9 cellular contexts compared by ENCODE assay signal in the genomic region with DNA sequence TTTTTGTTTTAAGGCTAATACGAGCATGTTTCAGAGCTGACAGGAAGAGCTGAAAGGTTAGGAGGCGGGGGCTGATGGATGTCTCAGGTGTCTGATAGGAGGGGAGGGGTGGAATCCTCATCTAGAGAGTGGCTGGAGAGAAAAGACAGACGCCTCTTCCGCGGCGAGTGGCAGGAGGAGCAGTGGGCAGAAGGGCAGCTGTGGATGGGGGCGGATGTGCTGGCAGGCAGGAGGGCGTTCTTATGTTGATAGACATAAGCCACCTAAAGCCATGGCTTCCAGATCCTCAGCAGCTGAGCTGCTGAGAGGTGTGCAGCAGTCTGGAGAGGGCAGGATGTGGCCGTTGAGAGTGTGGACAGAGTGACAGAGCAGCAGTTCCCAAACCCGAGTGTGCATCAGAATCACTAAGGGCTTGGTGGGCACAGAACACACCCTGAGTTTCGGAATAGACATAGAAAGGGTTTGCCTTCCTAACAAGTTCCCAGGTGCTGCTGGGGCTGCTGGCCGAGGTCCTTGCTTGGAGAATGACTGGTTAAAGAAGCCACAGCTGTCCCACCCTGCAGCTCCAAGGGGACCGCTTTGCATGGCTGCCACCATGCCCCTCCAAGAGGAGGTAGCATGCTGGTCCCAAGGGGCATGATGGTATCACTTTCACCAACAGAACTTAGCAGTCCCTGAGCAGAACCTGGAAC. TPM values are rescaled to one million over a fixed set of nuclear protein-coding genes. Genes with fewer than 3 reads are reported as not detected.
DNase-seq lines count a peak whose midpoint lies in the region; ATAC-seq, FAIRE-seq and TF ChIP-seq lines count a peak whose summit lies in the region.
"Had no signal": no experiment of that assay in that cellular context is flagged by ENCODE, and none has a peak within 500 bp of the region (broad histone marks: within the 10 kb centered on the region; RNA-seq: fewer than 3 reads in every experiment).

No MANE protein-coding gene starts in this region.

- H3K4me1 Mint-ChIP-seq in CD8-positive, alpha-beta T cell (ENCODE audit: low read depth): peaks cover 29% of the 10 kb centered on the region
- peaks cover 7% of the 10 kb centered on the region for H3K4me1 Mint-ChIP-seq in HFFc6 (ENCODE audit: low read depth)

- no peaks in the 10 kb centered on the region for H3K36me3 ChIP-seq in CD8-positive, alpha-beta T cell (ENCODE audit: insufficient read depth, low read length)

- no peak overlapping the region for H3K27ac ChIP-seq in CD8-positive, alpha-beta T cell (ENCODE audit: low read depth, low read length)

- peak; percentile 15 for FAIRE-seq in GM18507 (lab: Jason Lieb, UNC)

- peaks cover 27% of the 10 kb centered on the region for H3K4me1 ChIP-seq in CD8-positive, alpha-beta T cell (ENCODE audit: insufficient read depth, low read length)

- intact Hi-C loops in CD8-positive, alpha-beta T cell (cut with DNase I, micrococcal nuclease): no loop called here

- no peaks in the 10 kb centered on the region for H3K9me3 Mint-ChIP-seq in CD8-positive, alpha-beta T cell
- H3K9me3 Mint-ChIP-seq in HFFc6: no peaks in the 10 kb centered on the region

- ATAC-seq in CD8-positive, alpha-beta T cell: no peak
- ATAC-seq in HG03571 (IDR thresholded peaks at IDR 0.05; ENCODE audit: unreplicated experiment) (no peak), HG02840 (IDR thresholded peaks at IDR 0.05; ENCODE audit: low FRiP score, unreplicated experiment) (no peak)

- peaks cover 3% of the 10 kb centered on the region for H3K36me3 Mint-ChIP-seq in CD8-positive, alpha-beta T cell
- no peaks in the 10 kb centered on the region for H3K36me3 Mint-ChIP-seq in HFFc6 (ENCODE audit: low read depth)

- peaks cover 5% of the 10 kb centered on the region for H3K27me3 Mint-ChIP-seq in CD8-positive, alpha-beta T cell (ENCODE audit: low read depth)
- peaks cover 15% of the 10 kb centered on the region for H3K27me3 Mint-ChIP-seq in HFFc6 (ENCODE audit: insufficient read depth)

- POLR2A ChIA-PET in CD8-positive, alpha-beta T cell (lab: Charles Lee): no interaction called here

- no peak for DNase-seq in CD8-positive, alpha-beta T cell
- DNase-seq in GM18507 (ENCODE audit: extremely low spot score, insufficient read length, low read depth): no peak
- peak; percentile 32 to 71 for DNase-seq in SHP77 (lab: John Stamatoyannopoulos, UW)
- peak; percentile 79 for DNase-seq in islet precursor cell
- no peak for DNase-seq in inferior parietal cortex (ENCODE audit: extremely low spot score)
- no peak for DNase-seq in HFFc6
- DNase-seq: CD4-positive, alpha-beta memory T cell had no signal

- no peak for TF ChIP-seq CTCF in CD8-positive, alpha-beta T cell (IDR thresholded peaks at IDR 0.05)
- no peak for TF ChIP-seq CTCF in HFFc6 (IDR thresholded peaks at IDR 0.05)

- no peaks in the 10 kb centered on the region for H3K9me3 ChIP-seq in CD8-positive, alpha-beta T cell (ENCODE audit: low read length)

- H3K27ac Mint-ChIP-seq in CD8-positive, alpha-beta T cell: no peak overlapping the region
- H3K27ac Mint-ChIP-seq in HFFc6: no peak overlapping the region

- H3K4me3 Mint-ChIP-seq in CD8-positive, alpha-beta T cell: peak overlapping the region; percentile 16
- H3K4me3 Mint-ChIP-seq in HFFc6: no peak overlapping the region

- CTCF ChIA-PET in CD8-positive, alpha-beta T cell (lab: Charles Lee): interaction anchor here (0.6 to 3.2 kb wide), 6 partner anchors 10 to 127 kb away, joined by 3 to 17 read pairs (median 4); no protein-coding TSS in a partner anchor

- H3K27me3 ChIP-seq in CD8-positive, alpha-beta T cell (ENCODE audit: insufficient read depth, low read length): no peaks in the 10 kb centered on the region

- H3K4me3 ChIP-seq in CD8-positive, alpha-beta T cell (ENCODE audit: low read depth, low read length): no peak overlapping the region

RNA-seq across cellular contexts. Expression of gene ITM2C, which starts 3.0 kb away (rescaled TPM):
- total RNA-seq in CD8-positive, alpha-beta T cell: 10 to 100 TPM; 23.2 to 27.4 TPM
- total RNA-seq in HFFc6 (2021; fragmentation: NEBNext Ultra II Directional; extraction: Animal tissue kit (Norgen Biotek cat#: 25700)): 10 to 100 TPM; 28.1 to 53.8 (median 29.4) TPM

Comparison
In these comparisons a context has a peak if more than half of its experiments do, and no peak if none do; other contexts are left out.
1. DNase-seq: peak in SHP77 (2 of 2) and islet precursor cell (single experiment); none in CD8-positive, alpha-beta T cell (0 of 7), GM18507 (single experiment), inferior parietal cortex (single experiment) and HFFc6 (single experiment).